16 cellular contexts compared by ENCODE assay signal in genomic region chr3:41274944-41275668, GRCh38.
DNase-seq lines count a peak whose midpoint lies in the region; ATAC-seq and TF ChIP-seq lines count a peak whose summit lies in the region.
"Had no signal": no experiment of that assay in that cellular context is flagged by ENCODE, and none has a peak within 500 bp of the region (broad histone marks: within the 10 kb centered on the region; RNA-seq: fewer than 3 reads in every experiment).

No MANE protein-coding gene starts in this region.

- no peak for TF ChIP-seq RAD21 in IMR-90 (IDR thresholded peaks at IDR 0.05; ENCODE audit: low read length)

- H3K4ac ChIP-seq in IMR-90 (ENCODE audit: low read depth, low read length): no peak overlapping the region

- no peaks in the 10 kb centered on the region for H4K20me1 ChIP-seq in IMR-90 (ENCODE audit: insufficient read depth, low read length)
- H4K20me1 ChIP-seq: BLaER1 had no signal

- H2AK5ac ChIP-seq in IMR-90 (ENCODE audit: low read depth, low read length): no peak overlapping the region

- peaks cover 6 to 13% of the 10 kb centered on the region in 2 donors for H3K27me3 Mint-ChIP-seq in natural killer cell treated with Interleukin-12 subunit alpha and Interleukin-12 subunit beta and Interleukin-15 and Interleukin-18, amount 100 ng/mL, for 72 hours
- H3K27me3 Mint-ChIP-seq: activated naive CD8-positive, alpha-beta T cell; memory B cell had no signal

- ATAC-seq in IMR-90 (ENCODE audit: low read depth) (peak; percentile 87), left colon (peak; percentile 100), HG03469 (IDR thresholded peaks at IDR 0.05; ENCODE audit: unreplicated experiment) (no peak)
- ATAC-seq in natural killer cell treated with Interleukin-12 subunit alpha and Interleukin-12 subunit beta and Interleukin-15 and Interleukin-18, amount 100 ng/mL, for 72 hours: no peak
- ATAC-seq: Right ventricle myocardium inferior; stimulated activated effector memory CD8-positive, alpha-beta T cell treated with anti-CD3 and anti-CD28 coated beads, Interleukin-12 subunit alpha, Interleukin-12 subunit beta, amount 100 ng/mL, for 72 hours had no signal

- H3K9me1 ChIP-seq in IMR-90 (ENCODE audit: insufficient read depth, low read length): no peaks in the 10 kb centered on the region

- no peak for TF ChIP-seq CTCF in IMR-90 (conservative IDR thresholded peaks at IDR 0.05; ENCODE audit: low read depth, low read length)
- TF ChIP-seq CTCF in cardiac fibroblast (IDR thresholded peaks at IDR 0.05; ENCODE audit: low read depth, low read length): no peak

- H2BK15ac ChIP-seq in IMR-90 (ENCODE audit: low read depth, low read length): no peak overlapping the region

- no peak overlapping the region for H3K23ac ChIP-seq in IMR-90 (ENCODE audit: low read depth, low read length)

- no peak overlapping the region for H3K27ac ChIP-seq in IMR-90 (ENCODE audit: insufficient read depth, low read length)
- H3K27ac ChIP-seq: BLaER1, dorsolateral prefrontal cortex, pancreas had no signal

- POLR2A ChIA-PET in IMR-90 (lab: Charles Lee; ENCODE audit: unreplicated experiment): no interaction called here

- no peak overlapping the region for H3K18ac ChIP-seq in IMR-90 (ENCODE audit: low read depth, low read length)

- BruUV-seq in IMR-90 (replicated peaks; lab: Mats Ljungman, UMichigan): no TSS peak

- H3K4me3 Mint-ChIP-seq in natural killer cell treated with Interleukin-12 subunit alpha and Interleukin-12 subunit beta and Interleukin-15 and Interleukin-18, amount 100 ng/mL, for 72 hours: no peak overlapping the region
- H3K4me3 Mint-ChIP-seq: activated naive CD8-positive, alpha-beta T cell; memory B cell; stimulated activated effector memory CD8-positive, alpha-beta T cell treated with anti-CD3 and anti-CD28 coated beads, Interleukin-12 subunit alpha, Interleukin-12 subunit beta, amount 100 ng/mL, for 72 hours had no signal

- peak overlapping the region; percentile 46 for H2AFZ ChIP-seq in IMR-90 (replicated peaks; ENCODE audit: low read length, poor library complexity)

- no peak overlapping the region for H3K56ac ChIP-seq in IMR-90 (ENCODE audit: extremely low read depth, insufficient read depth, low read length)

- H3K9ac ChIP-seq in IMR-90 (ENCODE audit: low read depth, low read length): no peak overlapping the region
- H3K9ac ChIP-seq: BLaER1 had no signal

- no peak overlapping the region for H4K8ac ChIP-seq in IMR-90 (ENCODE audit: low read depth in 2 of 2, low read length in 2 of 2)

- H2AK9ac ChIP-seq in IMR-90 (replicated peaks; ENCODE audit: low read depth, low read length, poor library complexity): no peak overlapping the region

- H3K9me3 Mint-ChIP-seq in natural killer cell treated with Interleukin-12 subunit alpha and Interleukin-12 subunit beta and Interleukin-15 and Interleukin-18, amount 100 ng/mL, for 72 hours: peaks cover 12% of the 10 kb centered on the region

- H3K4me2 ChIP-seq in IMR-90 (ENCODE audit: low read depth, low read length): no peak overlapping the region
- H3K4me2 ChIP-seq: BLaER1 had no signal

- peak; percentile 89 for DNase-seq in AG20443 (ENCODE audit: low spot score)
- DNase-seq in IMR-90: peak; percentile 76
- DNase-seq in cardiac fibroblast (ENCODE audit: low read depth in 2 of 2): peak; percentile 61 to 93
- DNase-seq in left colon: no peak
- no peak for DNase-seq in hypothalamus (lab: John Stamatoyannopoulos, UW)
- DNase-seq in natural killer cell treated with Interleukin-12 subunit alpha and Interleukin-12 subunit beta and Interleukin-15 and Interleukin-18, amount 100 ng/mL, for 72 hours (ENCODE audit: low spot score): no peak
- DNase-seq in NCI-H1417 treated with DMSO at 0.1 percent for 48 hours (lab: John Stamatoyannopoulos, UW): no peak
- DNase-seq: dorsolateral prefrontal cortex, NCI-H446, pancreas had no signal

- peaks cover 17% of the 10 kb centered on the region for H3K36me3 Mint-ChIP-seq in natural killer cell treated with Interleukin-12 subunit alpha and Interleukin-12 subunit beta and Interleukin-15 and Interleukin-18, amount 100 ng/mL, for 72 hours
- H3K36me3 Mint-ChIP-seq: stimulated activated effector memory CD8-positive, alpha-beta T cell treated with anti-CD3 and anti-CD28 coated beads, Interleukin-12 subunit alpha, Interleukin-12 subunit beta, amount 100 ng/mL, for 72 hours had no signal

- no peaks in the 10 kb centered on the region for H3K4me1 ChIP-seq in IMR-90 (ENCODE audit: control insufficient read depth, insufficient read depth, low read length)
- H3K4me1 ChIP-seq: BLaER1, pancreas had no signal

- no peak overlapping the region for H3K27ac Mint-ChIP-seq in natural killer cell treated with Interleukin-12 subunit alpha and Interleukin-12 subunit beta and Interleukin-15 and Interleukin-18, amount 100 ng/mL, for 72 hours
- H3K27ac Mint-ChIP-seq: activated naive CD8-positive, alpha-beta T cell; memory B cell; stimulated activated effector memory CD8-positive, alpha-beta T cell treated with anti-CD3 and anti-CD28 coated beads, Interleukin-12 subunit alpha, Interleukin-12 subunit beta, amount 100 ng/mL, for 72 hours had no signal

- dilution Hi-C loops in IMR-90 (cut with HindIII; ENCODE audit: low sequenced_read_pairs, unreplicated experiment): no loop called here

- H4K5ac ChIP-seq in IMR-90 (ENCODE audit: low read depth, low read length): no peak overlapping the region

- in situ Hi-C loops in IMR-90 (cut with MboI; ENCODE audit: low sequenced_read_pairs): no loop called here

- H3K27me3 ChIP-seq in IMR-90 (ENCODE audit: control insufficient read depth, insufficient read depth, low read length): no peaks in the 10 kb centered on the region
- H3K27me3 ChIP-seq: BLaER1, dorsolateral prefrontal cortex, pancreas had no signal

- no peaks in the 10 kb centered on the region for H3K9me3 ChIP-seq in IMR-90 (ENCODE audit: control insufficient read depth, insufficient read depth, low read length)
- H3K9me3 ChIP-seq: pancreas had no signal

- no peak overlapping the region for H2BK120ac ChIP-seq in IMR-90 (ENCODE audit: low read depth, low read length)

- H3K4me3 ChIP-seq in IMR-90 (ENCODE audit: insufficient read depth, low read depth, low read length) (no peak overlapping the region), cardiac fibroblast (replicated peaks in 1 of 2; ENCODE audit: low read depth in 2 of 2, low read length in 2 of 2) (no peak overlapping the region)
- H3K4me3 ChIP-seq: BLaER1, dorsolateral prefrontal cortex, pancreas had no signal

- H4K91ac ChIP-seq in IMR-90 (ENCODE audit: insufficient read depth, low read depth, low read length): no peak overlapping the region

- no peak overlapping the region for H2BK20ac ChIP-seq in IMR-90 (ENCODE audit: low read depth, low read length)

- H3K14ac ChIP-seq in IMR-90 (replicated peaks; ENCODE audit: low read depth, low read length): no peak overlapping the region; the same call in 1 of the 2 replicates

- no peaks in the 10 kb centered on the region for H3K79me1 ChIP-seq in IMR-90 (ENCODE audit: low read depth in 1 of 2, low read length in 2 of 2)

- intact Hi-C loops in IMR-90 (cut with micrococcal nuclease) (no loop called here), left colon (cut with DNase I, micrococcal nuclease) (no loop called here)

- CTCF ChIA-PET in IMR-90 (lab: Yijun Ruan, JAX): interaction anchor here (1.4 kb wide), 1 partner anchor 9 kb away, joined by 3 read pairs; no protein-coding TSS in a partner anchor

- no peak for TF ChIP-seq POLR2A in IMR-90 (IDR thresholded peaks at IDR 0.05; ENCODE audit: low read depth, low read length)

- H2BK5ac ChIP-seq in IMR-90 (ENCODE audit: low read depth, low read length, poor library complexity, severe bottlenecking): no peak overlapping the region

- no peaks in the 10 kb centered on the region for H3K4me1 Mint-ChIP-seq in natural killer cell treated with Interleukin-12 subunit alpha and Interleukin-12 subunit beta and Interleukin-15 and Interleukin-18, amount 100 ng/mL, for 72 hours (ENCODE audit: low read depth in 2 of 2)
- H3K4me1 Mint-ChIP-seq: memory B cell; stimulated activated effector memory CD8-positive, alpha-beta T cell treated with anti-CD3 and anti-CD28 coated beads, Interleukin-12 subunit alpha, Interleukin-12 subunit beta, amount 100 ng/mL, for 72 hours had no signal

- H3K36me3 ChIP-seq in IMR-90 (ENCODE audit: control insufficient read depth, insufficient read depth, low read length): no peaks in the 10 kb centered on the region
- H3K36me3 ChIP-seq: BLaER1, pancreas had no signal

TF ChIP-seq in IMR-90, 13 proteins besides CTCF, POLR2A, EP300 and RAD21:
- TF ChIP-seq MXI1 (IDR thresholded peaks at IDR 0.05; ENCODE audit: borderline replicate concordance, low read depth, low read length) (no peak), ELK1 (IDR thresholded peaks at IDR 0.05; ENCODE audit: borderline replicate concordance, low read depth, low read length) (no peak), CEBPB (IDR thresholded peaks at IDR 0.05; ENCODE audit: low read depth, low read length) (peak; percentile 29; the same call in 1 of the 2 replicates), CHD1 (IDR thresholded peaks at IDR 0.05; ENCODE audit: low read depth, low read length) (no peak), FOS (IDR thresholded peaks at IDR 0.05; ENCODE audit: low read depth, low read length) (no peak), SMC3 (IDR thresholded peaks at IDR 0.05; ENCODE audit: low read depth, low read length) (no peak), USF2 (IDR thresholded peaks at IDR 0.05; ENCODE audit: low read depth, low read length) (no peak), NFE2L2 (IDR thresholded peaks at IDR 0.05; ENCODE audit: low read depth, low read length) (no peak)

Comparison
In these comparisons a context has a peak if more than half of its experiments do, and no peak if none do; other contexts are left out.
1. DNase-seq: peak in AG20443 (single experiment), IMR-90 (single experiment) and cardiac fibroblast (2 of 2); none in left colon (0 of 2), hypothalamus (0 of 51), natural killer cell treated with Interleukin-12 subunit alpha and Interleukin-12 subunit beta and Interleukin-15 and Interleukin-18, amount 100 ng/mL, for 72 hours (single experiment) and NCI-H1417 treated with DMSO at 0.1 percent for 48 hours (single experiment).
2. ATAC-seq: peak in IMR-90 (single experiment) and left colon (single experiment); none in natural killer cell treated with Interleukin-12 subunit alpha and Interleukin-12 subunit beta and Interleukin-15 and Interleukin-18, amount 100 ng/mL, for 72 hours (0 of 2) and HG03469 (single experiment).